19 cellular contexts compared by ENCODE assay signal in the genomic region with DNA sequence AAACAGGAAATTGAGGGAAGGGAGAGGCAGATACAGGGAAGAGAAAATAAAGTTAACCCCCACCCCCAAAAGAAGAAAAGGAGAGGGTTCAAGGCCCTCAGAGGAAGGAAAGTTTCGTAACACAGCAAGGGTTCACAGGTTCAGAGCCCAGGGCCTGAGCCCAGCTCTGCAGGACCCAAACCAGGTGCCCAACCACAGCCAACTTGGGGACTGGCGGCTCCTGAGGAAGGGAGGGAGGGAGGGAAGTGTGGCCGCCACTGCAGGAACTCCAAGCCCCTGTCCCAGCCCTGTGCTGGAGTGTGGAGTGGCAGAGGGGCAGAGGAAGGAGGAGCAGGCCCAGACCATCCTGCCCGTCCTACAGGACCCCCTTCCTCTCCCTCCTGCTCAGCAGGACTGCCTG.
"Had no signal": no experiment of that assay in that cellular context is flagged by ENCODE, and none has a peak within 500 bp of the region (broad histone marks: within the 10 kb centered on the region; RNA-seq: fewer than 3 reads in every experiment).

No MANE protein-coding gene starts in this region.

- H3K4me1 ChIP-seq: foreskin keratinocyte, pancreas had no signal

- H3K4me3 Mint-ChIP-seq: activated CD8-positive, alpha-beta T cell treated with anti-CD3 and anti-CD28 coated beads for 36 hours; activated naive CD8-positive, alpha-beta T cell treated with anti-CD3 and anti-CD28 coated beads, Interleukin-2, amount 10 ng/mL, durations not matched to agents 7 days and 5 days; effector memory CD8-positive, alpha-beta T cell; stimulated activated naive CD8-positive, alpha-beta T cell treated with anti-CD3 and anti-CD28 coated beads, Interleukin-15, amount 100 ng/mL, for 72 hours had no signal

- H3K9me3 Mint-ChIP-seq: activated CD8-positive, alpha-beta T cell treated with anti-CD3 and anti-CD28 coated beads for 36 hours; activated naive CD8-positive, alpha-beta T cell treated with anti-CD3 and anti-CD28 coated beads, Interleukin-2, amount 10 ng/mL, durations not matched to agents 7 days and 5 days; effector memory CD8-positive, alpha-beta T cell; stimulated activated naive CD8-positive, alpha-beta T cell treated with anti-CD3 and anti-CD28 coated beads, Interleukin-15, amount 100 ng/mL, for 72 hours had no signal

- H3K9me3 ChIP-seq: pancreas, upper lobe of left lung had no signal

- H3K36me3 ChIP-seq: pancreas, upper lobe of left lung had no signal

- H3K27ac Mint-ChIP-seq: activated CD8-positive, alpha-beta T cell treated with anti-CD3 and anti-CD28 coated beads for 36 hours; activated naive CD8-positive, alpha-beta T cell treated with anti-CD3 and anti-CD28 coated beads, Interleukin-2, amount 10 ng/mL, durations not matched to agents 7 days and 5 days; effector memory CD8-positive, alpha-beta T cell; stimulated activated naive CD8-positive, alpha-beta T cell treated with anti-CD3 and anti-CD28 coated beads, Interleukin-15, amount 100 ng/mL, for 72 hours had no signal

- H3K36me3 Mint-ChIP-seq: activated naive CD8-positive, alpha-beta T cell treated with anti-CD3 and anti-CD28 coated beads, Interleukin-2, amount 10 ng/mL, durations not matched to agents 7 days and 5 days had no signal

- H3K4me1 Mint-ChIP-seq: activated naive CD8-positive, alpha-beta T cell treated with anti-CD3 and anti-CD28 coated beads, Interleukin-2, amount 10 ng/mL, durations not matched to agents 7 days and 5 days; stimulated activated naive CD8-positive, alpha-beta T cell treated with anti-CD3 and anti-CD28 coated beads, Interleukin-15, amount 100 ng/mL, for 72 hours had no signal

- H3K27ac ChIP-seq: foreskin keratinocyte, pancreas, upper lobe of left lung, VCaP had no signal

- ATAC-seq: activated CD8-positive, alpha-beta T cell treated with anti-CD3 and anti-CD28 coated beads for 36 hours; effector memory CD8-positive, alpha-beta T cell; foreskin keratinocyte; left cardiac atrium; pancreas; sciatic nerve; stimulated activated naive CD8-positive, alpha-beta T cell treated with anti-CD3 and anti-CD28 coated beads, Interleukin-15, amount 100 ng/mL, for 72 hours had no signal

- H3K4me3 ChIP-seq: lung, pancreas, upper lobe of left lung had no signal

- H3K27me3 ChIP-seq: pancreas, upper lobe of left lung had no signal

- DNase-seq: activated CD4-positive, alpha-beta T cell treated with anti-CD3 and anti-CD28 coated beads for 48 hours; activated CD8-positive, alpha-beta memory T cell treated with anti-CD3 and anti-CD28 coated beads, Interleukin-2, amount 50 U/mL, for 4 hours; activated CD8-positive, alpha-beta T cell treated with anti-CD3 and anti-CD28 coated beads for 36 hours; activated gamma-delta T cell treated with Interleukin-2 at 50 U/mL for 16 hours; activated naive CD8-positive, alpha-beta T cell treated with anti-CD3 and anti-CD28 coated beads, Interleukin-2, amount 10 ng/mL, durations not matched to agents 7 days and 5 days; activated T-cell treated with anti-CD3 and anti-CD28 coated beads, Interleukin-2, amount 50 U/mL, for 48 hours; anterior cingulate cortex; effector memory CD8-positive, alpha-beta T cell; foreskin keratinocyte; head of caudate nucleus; left cardiac atrium; pancreas; stimulated activated naive CD8-positive, alpha-beta T cell treated with anti-CD3 and anti-CD28 coated beads, Interleukin-15, amount 100 ng/mL, for 72 hours; T-helper 1 cell; T1000; upper lobe of left lung had no signal

- H3K27me3 Mint-ChIP-seq: activated CD8-positive, alpha-beta T cell treated with anti-CD3 and anti-CD28 coated beads for 36 hours; stimulated activated naive CD8-positive, alpha-beta T cell treated with anti-CD3 and anti-CD28 coated beads, Interleukin-15, amount 100 ng/mL, for 72 hours had no signal
